8 cellular contexts compared by ENCODE assay signal in genomic region chr1:150576794-150577556, GRCh38. TPM values are rescaled to one million over a fixed set of nuclear protein-coding genes. Genes with fewer than 3 reads are reported as not detected.
DNase-seq lines count a peak whose midpoint lies in the region; ATAC-seq and TF ChIP-seq lines count a peak whose summit lies in the region.

No MANE protein-coding gene starts in this region.

- H3K36me3 ChIP-seq in adrenal gland (replicated peaks in 1 of 2) = peaks cover 0 to 57% of the 10 kb centered on the region in 2 donors
- H3K36me3 ChIP-seq in thyroid gland = peaks cover 38 to 68% of the 10 kb centered on the region in 2 donors

- peak overlapping the region in 3 of 4 donors; percentile 67 to 99 (median 96) for H3K4me3 ChIP-seq in adrenal gland
- H3K4me3 ChIP-seq in thyroid gland (replicated peaks in 1 of 3) = peak overlapping the region; percentile 34 to 98 (median 92)

- CTCF ChIA-PET in activated CD8-positive, alpha-beta memory T cell treated with anti-CD3 and anti-CD28 coated beads, Interleukin-2, amount 10 ng/mL, durations not matched to agents 7 days and 5 days (lab: Charles Lee) = interaction anchor here (0.9 to 15.0 kb wide), 3 partner anchors 14 to 41 kb away, joined by 3 to 297 read pairs (median 5); no protein-coding TSS in a partner anchor

- intact Hi-C loops in adrenal gland (cut with DNase I) = loop anchor here (5.0 kb wide), 2 partner anchors 40 to 45 kb away; no protein-coding TSS in a partner anchor
- intact Hi-C loops in left colon (cut with DNase I, micrococcal nuclease) = no loop called here
- intact Hi-C loops in thyroid gland (cut with DNase I) = no loop called here

- peak overlapping the region; percentile 97 for H3K27ac Mint-ChIP-seq in activated CD8-positive, alpha-beta memory T cell treated with anti-CD3 and anti-CD28 coated beads, Interleukin-2, amount 10 ng/mL, durations not matched to agents 7 days and 5 days

- peak; percentile 42 for DNase-seq in activated CD8-positive, alpha-beta memory T cell treated with anti-CD3 and anti-CD28 coated beads, Interleukin-2, amount 10 ng/mL, durations not matched to agents 7 days and 5 days
- DNase-seq in activated CD8-positive, alpha-beta memory T cell treated with anti-CD3 and anti-CD28 coated beads, Interleukin-2, amount 50 U/mL, for 48 hours = no peak
- DNase-seq in adrenal gland (peak in 1 of 7 donors; percentile 11), left colon (no peak), thyroid gland (peak in 1 of 2 donors; percentile 9), inferior parietal cortex (ENCODE audit: extremely low spot score) (no peak)

- 6 to 12% (median 10%) methylated on average over 2 of the region's 2 CpGs for WGBS in adrenal gland, 4 donors
- 6 to 18% methylated on average over 2 of the region's 2 CpGs for WGBS in thyroid gland, 2 donors

- H3K4me3 Mint-ChIP-seq in activated CD8-positive, alpha-beta memory T cell treated with anti-CD3 and anti-CD28 coated beads, Interleukin-2, amount 10 ng/mL, durations not matched to agents 7 days and 5 days = peak overlapping the region; percentile 99

- H3K4me1 ChIP-seq in adrenal gland (replicated peaks in 1 of 2) (peaks cover 48 to 51% of the 10 kb centered on the region in 2 donors), thyroid gland (peaks cover 44 to 45% of the 10 kb centered on the region in 2 donors)

- no peak for TF ChIP-seq CTCF in adrenal gland (IDR thresholded peaks at IDR 0.05)
- TF ChIP-seq CTCF in thyroid gland (IDR thresholded peaks at IDR 0.05) = no peak

- no peaks in the 10 kb centered on the region for H3K27me3 ChIP-seq in adrenal gland
- no peaks in the 10 kb centered on the region for H3K27me3 ChIP-seq in thyroid gland

- peaks cover 47% of the 10 kb centered on the region for H3K4me1 Mint-ChIP-seq in activated CD8-positive, alpha-beta memory T cell treated with anti-CD3 and anti-CD28 coated beads, Interleukin-2, amount 10 ng/mL, durations not matched to agents 7 days and 5 days

- ATAC-seq in activated CD8-positive, alpha-beta memory T cell treated with anti-CD3 and anti-CD28 coated beads, Interleukin-2, amount 10 ng/mL, durations not matched to agents 7 days and 5 days = no peak
- ATAC-seq in left colon = peak; percentile 3
- no peak for ATAC-seq in GM18858 (IDR thresholded peaks at IDR 0.05; ENCODE audit: unreplicated experiment)
- no peak for ATAC-seq in HG03025 (IDR thresholded peaks at IDR 0.05; ENCODE audit: low FRiP score, unreplicated experiment)

- no peaks in the 10 kb centered on the region for H3K9me3 Mint-ChIP-seq in activated CD8-positive, alpha-beta memory T cell treated with anti-CD3 and anti-CD28 coated beads, Interleukin-2, amount 10 ng/mL, durations not matched to agents 7 days and 5 days (ENCODE audit: low read depth)

- TF ChIP-seq POLR2A in adrenal gland (IDR thresholded peaks at IDR 0.05) (peak in 1 of 2 donors; percentile 9), thyroid gland (IDR thresholded peaks at IDR 0.05) (peak in 1 of 2 donors; percentile 3)

- H3K27ac ChIP-seq in adrenal gland (peak overlapping the region; percentile 20 to 100 (median 100)), thyroid gland (peak overlapping the region; percentile 99 to 100 (median 99))

- H3K36me3 Mint-ChIP-seq in activated CD8-positive, alpha-beta memory T cell treated with anti-CD3 and anti-CD28 coated beads, Interleukin-2, amount 10 ng/mL, durations not matched to agents 7 days and 5 days = peaks cover 67% of the 10 kb centered on the region

- no peaks in the 10 kb centered on the region for H3K9me3 ChIP-seq in adrenal gland (replicated peaks in 1 of 3)
- H3K9me3 ChIP-seq in thyroid gland = no peaks in the 10 kb centered on the region

- H3K27me3 Mint-ChIP-seq in activated CD8-positive, alpha-beta memory T cell treated with anti-CD3 and anti-CD28 coated beads, Interleukin-2, amount 10 ng/mL, durations not matched to agents 7 days and 5 days = no peaks in the 10 kb centered on the region

RNA-seq across cellular contexts. Expression of gene MCL1, which starts 2.4 kb away (rescaled TPM):
- 100 to 1,000 TPM; 373 to 408 TPM for total RNA-seq in activated CD8-positive, alpha-beta memory T cell treated with anti-CD3 and anti-CD28 coated beads, Interleukin-2, amount 10 ng/mL, durations not matched to agents 7 days and 5 days
- total RNA-seq in adrenal gland (100 to 1,000 TPM; 146 to 299 (median 207) TPM), left colon (100 to 1,000 TPM; 263 TPM), thyroid gland (100 to 1,000 TPM; 164 to 313 (median 203) TPM)
- polyA plus RNA-seq in adrenal gland = 100 to 1,000 TPM in 1 of 3 donors, 10 to 100 TPM in 2; 57.4 to 187 (median 90.5) TPM

RNA-seq across cellular contexts. Expression of gene ADAMTSL4, which starts 27.8 kb away (rescaled TPM):
- total RNA-seq in activated CD8-positive, alpha-beta memory T cell treated with anti-CD3 and anti-CD28 coated beads, Interleukin-2, amount 10 ng/mL, durations not matched to agents 7 days and 5 days = under 1 TPM; 0.18 to 0.35 TPM
- 10 to 100 TPM in 4 of 8 donors, 1 to 10 TPM in 4; 4.5 to 34.4 (median 9.2) TPM for total RNA-seq in adrenal gland
- 10 to 100 TPM in 2 of 3 donors, 1 to 10 TPM in 1; 1.7 to 31.4 (median 31.1) TPM for polyA plus RNA-seq in adrenal gland
- 1 to 10 TPM; 6.9 to 9.5 TPM for total RNA-seq in left colon
- 10 to 100 TPM in 1 of 4 donors, 1 to 10 TPM in 3; 2.1 to 15.7 (median 6.9) TPM for total RNA-seq in thyroid gland

RNA-seq across cellular contexts. Expression of gene ENSA, which starts 52.4 kb away (rescaled TPM):
- total RNA-seq in activated CD8-positive, alpha-beta memory T cell treated with anti-CD3 and anti-CD28 coated beads, Interleukin-2, amount 10 ng/mL, durations not matched to agents 7 days and 5 days = 100 to 1,000 TPM; 202 to 252 TPM
- total RNA-seq in adrenal gland (100 to 1,000 TPM in 5 of 8 donors, 10 to 100 TPM in 3; 91.8 to 167 (median 118) TPM), left colon (100 to 1,000 TPM; 175 to 222 TPM), thyroid gland (100 to 1,000 TPM; 183 to 292 (median 218) TPM)
- 100 to 1,000 TPM in 2 of 3 donors, 10 to 100 TPM in 1; 100.0 to 215 (median 110) TPM for polyA plus RNA-seq in adrenal gland

Comparison
In these comparisons a context has a peak if more than half of its experiments do, and no peak if none do; other contexts are left out.
1. intact Hi-C loops: an anchor here in adrenal gland (5.0 kb wide); none called in left colon and thyroid gland.